In the genomic region with DNA sequence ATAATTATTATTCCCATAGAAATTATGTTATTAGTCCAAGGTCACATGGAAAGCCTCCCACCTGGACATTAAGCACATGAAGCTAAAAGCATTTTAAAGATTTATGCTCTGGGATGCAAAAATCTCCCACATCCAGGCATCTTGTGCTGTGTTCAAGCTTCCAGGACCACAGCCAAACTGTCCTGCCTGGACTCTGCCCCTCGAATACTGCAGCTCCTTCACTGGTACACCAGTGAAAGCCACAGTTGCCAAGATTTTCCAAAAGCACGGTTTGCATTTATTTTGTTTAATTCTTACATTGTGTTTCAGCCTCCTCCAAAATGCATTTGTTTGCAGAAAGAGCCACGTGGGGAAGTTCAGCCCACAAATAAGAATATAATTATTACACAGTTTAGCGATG, we compare ENCODE assay signal across 31 cellular contexts. TPM values are rescaled to one million over a fixed set of nuclear protein-coding genes. Genes with fewer than 3 reads are reported as not detected.
"Had no signal": no experiment of that assay in that cellular context is flagged by ENCODE, and none has a peak within 500 bp of the region (broad histone marks: within the 10 kb centered on the region; RNA-seq: fewer than 3 reads in every experiment).

No MANE protein-coding gene starts in this region.

- H3K36me3 ChIP-seq: stomach, suprapubic skin, thoracic aorta, thyroid gland, tibial artery, tibial nerve, transverse colon, upper lobe of left lung, upper lobe of right lung, uterus, vagina had no signal

- H3K27me3 ChIP-seq: stomach, suprapubic skin, testis, thyroid gland, tibial artery, tibial nerve, transverse colon, upper lobe of left lung, upper lobe of right lung, uterus, vagina had no signal

- DNase-seq: stimulated activated CD4-positive, alpha-beta T cell treated with anti-CD3 and anti-CD28 coated beads, Interleukin-2, amount 100 ng/mL, for 48 hours; stimulated activated CD4-positive, alpha-beta T cell treated with anti-CD3 and anti-CD28 coated beads, Interleukin-4, amount 100 ng/mL, for 1 hour; stimulated activated CD4-positive, alpha-beta T cell treated with anti-CD3 and anti-CD28 coated beads, Interleukin-4, amount 100 ng/mL, for 24 hours; stimulated activated CD4-positive, alpha-beta T cell treated with anti-CD3 and anti-CD28 coated beads, Interleukin-4, amount 100 ng/mL, for 4 hours; stimulated activated CD8-positive, alpha-beta memory T cell treated with anti-CD3 and anti-CD28 coated beads, Interleukin-4, amount 100 ng/mL, for 48 hours; stimulated activated naive B cell treated with anti-CD40 and anti-IgM and Interleukin-4, amounts not matched to agents 10 μg/mL and 1 μg/mL and 100 μg/mL, for 72 hours; stimulated activated naive CD4-positive, alpha-beta T cell; stimulated activated naive CD4-positive, alpha-beta T cell treated with Interleukin-2 at 50 U/mL for 16 hours; stimulated activated naive CD8-positive, alpha-beta T cell treated with anti-CD3 and anti-CD28 coated beads, Interleukin-15, amount 100 ng/mL, for 72 hours; stimulated activated naive CD8-positive, alpha-beta T cell treated with anti-CD3 and anti-CD28 coated beads, Interleukin-15, Interleukin-2, amounts not matched to agents 100 U/mL and 50 U/mL, for 24 hours; stomach; substantia nigra; testis; thyroid gland; tibial artery; transverse colon; trophoblast cell; upper lobe of left lung; upper lobe of right lung; uterus had no signal

- H3K9me3 ChIP-seq: stomach, suprapubic skin, testis, thoracic aorta, thyroid gland, tibial artery, tibial nerve, transverse colon, upper lobe of left lung, upper lobe of right lung, uterus, vagina had no signal

- H3K4me1 ChIP-seq: stomach, suprapubic skin, testis, thyroid gland, tibial artery, tibial nerve, transverse colon, upper lobe of left lung, upper lobe of right lung, uterus, vagina had no signal

- H3K27ac ChIP-seq: stomach, suprapubic skin, testis, thoracic aorta, thyroid gland, tibial artery, tibial nerve, transverse colon, upper lobe of left lung, upper lobe of right lung, uterus, vagina had no signal

- H3K4me3 ChIP-seq: stomach, suprapubic skin, testis, thoracic aorta, thyroid gland, tibial artery, tibial nerve, transverse colon, upper lobe of left lung, upper lobe of right lung, uterus, vagina had no signal

- ATAC-seq: stimulated activated effector memory CD8-positive, alpha-beta T cell treated with anti-CD3 and anti-CD28 coated beads, Interleukin-12 subunit alpha, Interleukin-12 subunit beta, amount 100 ng/mL, for 72 hours; stimulated activated memory B cell treated with anti-CD40 and anti-IgM and Interleukin-4, amounts not matched to agents 10 μg/mL and 1 μg/mL and 100 μg/mL, for 72 hours; stimulated activated naive B cell treated with anti-CD40 and anti-IgM and Interleukin-4, amounts not matched to agents 10 μg/mL and 1 μg/mL and 100 μg/mL, for 72 hours; stimulated activated naive CD8-positive, alpha-beta T cell treated with anti-CD3 and anti-CD28 coated beads, Interleukin-15, amount 100 ng/mL, for 72 hours; stimulated activated naive CD8-positive, alpha-beta T cell treated with anti-CD3 and anti-CD28 coated beads, Interleukin-15, Interleukin-2, amounts not matched to agents 100 U/mL and 50 U/mL, for 24 hours; upper lobe of right lung had no signal

- FAIRE-seq: urothelium cell line had no signal

RNA-seq across cellular contexts. Expression of gene C8B, which starts 38.6 kb away (rescaled TPM):
- total RNA-seq: stomach, subcutaneous adipose tissue, suprapubic skin, temporal lobe, thoracic aorta, thyroid gland, tibial nerve, transverse colon, upper lobe of right lung, ureter, urinary bladder, uterus, vagina had no signal
